ENCODE assay signal across 8 cellular contexts in the genomic region with DNA sequence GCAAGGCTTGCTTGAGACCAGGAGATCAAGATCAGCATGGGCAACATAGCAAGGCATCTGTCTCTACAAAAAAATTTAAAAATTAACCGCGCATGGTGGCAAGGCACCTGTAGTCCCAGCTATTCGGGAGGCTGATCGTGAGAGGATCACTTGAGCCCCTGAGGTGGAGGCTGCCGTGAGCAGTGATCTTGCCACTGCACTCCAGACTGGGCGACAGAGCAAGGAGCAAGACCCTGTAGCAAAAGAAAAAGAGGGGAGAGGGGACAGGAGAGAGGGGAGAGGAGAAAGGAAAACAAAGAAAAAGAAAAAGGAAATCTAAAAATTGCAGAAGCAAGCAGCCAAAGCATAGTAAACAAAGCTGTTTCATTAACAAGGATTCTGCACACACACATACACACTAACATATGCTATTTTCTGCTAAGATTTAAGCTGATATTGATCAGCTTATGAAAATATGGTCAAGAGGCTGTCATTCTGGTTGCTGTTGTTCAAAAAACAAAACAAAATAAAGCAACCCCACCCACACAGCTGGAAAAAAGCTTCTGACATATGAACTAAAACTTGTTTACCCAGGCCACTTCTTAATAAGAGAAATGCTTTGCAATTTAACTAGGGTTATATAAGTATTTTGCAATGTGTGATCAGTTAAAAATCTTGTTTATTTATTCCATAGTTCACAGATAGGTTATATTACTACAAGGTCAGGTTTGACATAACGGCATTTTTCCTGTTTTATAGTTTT. TPM values are rescaled to one million over a fixed set of nuclear protein-coding genes. Genes with fewer than 3 reads are reported as not detected.
A peak's percentile ranks its signal among the peaks of the same experiment; 100 is the strongest.
DNase-seq lines count a peak whose midpoint lies in the region; ATAC-seq and TF ChIP-seq lines count a peak whose summit lies in the region.

No MANE protein-coding gene starts in this region.

- H3K9ac ChIP-seq in SK-N-MC (ENCODE audit: insufficient read length) = peak overlapping the region; percentile 80

- H3K4me3 ChIP-seq in GM06990 (replicated peaks; ENCODE audit: low read depth, low read length) (peak overlapping the region; percentile 92), SK-N-MC (peak overlapping the region; percentile 86), fibroblast of mammary gland (ENCODE audit: control insufficient read depth, low read depth, low read length) (peak overlapping the region; percentile 87), sigmoid colon (peak overlapping the region; percentile 71 to 100 (median 91))

- H3K36me3 ChIP-seq in GM06990 (ENCODE audit: control insufficient read depth, insufficient read depth, low read length) = peaks cover 1% of the 10 kb centered on the region; the same call in 1 of the 2 replicates
- peaks cover 8% of the 10 kb centered on the region for H3K36me3 ChIP-seq in SK-N-MC (ENCODE audit: insufficient read depth, low read length)
- peaks cover 0 to 4% (median 0%) of the 10 kb centered on the region in 4 donors for H3K36me3 ChIP-seq in sigmoid colon

- intact Hi-C loops in sigmoid colon (cut with DNase I) = loop anchor here (5.0 kb wide), 2 partner anchors 103 to 312 kb away; no protein-coding TSS in a partner anchor

- H3K9me3 ChIP-seq in SK-N-MC (ENCODE audit: low read depth, low read length) (no peaks in the 10 kb centered on the region), sigmoid colon (no peaks in the 10 kb centered on the region)

- WGBS in sigmoid colon, 2 donors = 52 to 60% methylated on average over 7 of the region's 7 CpGs

- TF ChIP-seq POLR2A in sigmoid colon (IDR thresholded peaks at IDR 0.05) = no peak

- H3K27ac ChIP-seq in SK-N-MC (peak overlapping the region; percentile 65; the same call in 1 of the 2 replicates), sigmoid colon (peak overlapping the region; percentile 92 to 100 (median 96))

- H3K4me1 ChIP-seq in sigmoid colon = peaks cover 0 to 25% (median 16%) of the 10 kb centered on the region in 4 donors

- H3K27me3 ChIP-seq in GM06990 (replicated peaks; ENCODE audit: control insufficient read depth, insufficient read depth, low read length) (no peaks in the 10 kb centered on the region), sigmoid colon (no peaks in the 10 kb centered on the region)

- ATAC-seq in HG02623 (IDR thresholded peaks at IDR 0.05; ENCODE audit: unreplicated experiment) (no peak), HG02571 (IDR thresholded peaks at IDR 0.05; ENCODE audit: unreplicated experiment) (no peak)

- DNase-seq in GM06990 (ENCODE audit: extremely low read depth, insufficient read length) (no peak), SK-N-MC (ENCODE audit: low read depth, low spot score) (no peak), fibroblast of mammary gland (ENCODE audit: low read depth) (peak; percentile 11), sigmoid colon (no peak), hippocampal formation (lab: John Stamatoyannopoulos, UW) (no peak), cerebellar nuclear complex (lab: John Stamatoyannopoulos, UW) (no peak)

- no peak for TF ChIP-seq CTCF in GM06990 (IDR thresholded peaks at IDR 0.05; ENCODE audit: insufficient read depth, low read length, poor library complexity, severe bottlenecking)
- TF ChIP-seq CTCF in fibroblast of mammary gland (conservative IDR thresholded peaks at IDR 0.05; ENCODE audit: control insufficient read depth, insufficient read depth, low read depth, low read length) = no peak
- no peak for TF ChIP-seq CTCF in sigmoid colon (IDR thresholded peaks at IDR 0.05)

- no peak for TF ChIP-seq EP300 in sigmoid colon (IDR thresholded peaks at IDR 0.05)

RNA-seq across cellular contexts. Expression of gene ARNT, which starts 1.8 kb away (rescaled TPM):
- 10 to 100 TPM; 39.9 to 64.8 (median 56.6) TPM for total RNA-seq in sigmoid colon
- polyA plus RNA-seq in sigmoid colon = 10 to 100 TPM; 19.1 to 22.8 (median 21.5) TPM

RNA-seq across cellular contexts. Expression of gene CTXND2, which starts 12.3 kb away (rescaled TPM):
- not detected for total RNA-seq in sigmoid colon
- polyA plus RNA-seq in sigmoid colon = not detected

RNA-seq across cellular contexts. Expression of gene SETDB1, which starts 51.5 kb away (rescaled TPM):
- 10 to 100 TPM; 23.9 to 36.0 (median 30.3) TPM for total RNA-seq in sigmoid colon
- 10 to 100 TPM in 1 of 3 donors, 1 to 10 TPM in 2; 5.5 to 24.5 (median 9.0) TPM for polyA plus RNA-seq in sigmoid colon
